ENCODE assay signal across 18 cellular contexts in genomic region chr22:38027487-38027886, GRCh38. TPM values are rescaled to one million over a fixed set of nuclear protein-coding genes. Genes with fewer than 3 reads are reported as not detected.
DNase-seq lines count a peak whose midpoint lies in the region; ATAC-seq and TF ChIP-seq lines count a peak whose summit lies in the region.
"Had no signal": no experiment of that assay in that cellular context is flagged by ENCODE, and none has a peak within 500 bp of the region (broad histone marks: within the 10 kb centered on the region; RNA-seq: fewer than 3 reads in every experiment).

No MANE protein-coding gene starts in this region.

- H3K4me1 ChIP-seq in right atrium auricular region: no peaks in the 10 kb centered on the region
- peaks cover 0 to 87% (median 53%) of the 10 kb centered on the region in 4 donors for H3K4me1 ChIP-seq in tibial nerve

- intact Hi-C loops in Right ventricle myocardium inferior (cut with DNase I): no loop called here

- H3K9me3 ChIP-seq in right atrium auricular region: no peaks in the 10 kb centered on the region
- H3K9me3 ChIP-seq in tibial nerve: no peaks in the 10 kb centered on the region
- H3K9me3 ChIP-seq: BLaER1 treated with 17β-estradiol and CSF1 and Interleukin-3, amounts not matched to agents 10 nM and 100 nM had no signal

- H3K27me3 ChIP-seq in right atrium auricular region (no peaks in the 10 kb centered on the region), tibial nerve (no peaks in the 10 kb centered on the region)
- H3K27me3 ChIP-seq: BLaER1 treated with 17β-estradiol and CSF1 and Interleukin-3, amounts not matched to agents 10 nM and 100 nM had no signal

- H3K4me3 ChIP-seq in right atrium auricular region (no peak overlapping the region), tibial nerve (no peak overlapping the region)
- H3K4me3 ChIP-seq: BLaER1 treated with 17β-estradiol and CSF1 and Interleukin-3, amounts not matched to agents 10 nM and 100 nM; GM23338 had no signal

- no peak for TF ChIP-seq POLR2A in tibial nerve (IDR thresholded peaks at IDR 0.05)

- ATAC-seq in Right ventricle myocardium inferior (no peak), HG02759 (IDR thresholded peaks at IDR 0.05; ENCODE audit: unreplicated experiment) (no peak)
- ATAC-seq: GM23338 had no signal

- peak; percentile 66 for DNase-seq in Right ventricle myocardium inferior (ENCODE audit: missing footprints)
- no peak for DNase-seq in right atrium auricular region (ENCODE audit: low spot score)
- DNase-seq in ecto neural progenitor cell (ENCODE audit: low spot score): peak; percentile 44
- DNase-seq in midbrain (lab: John Stamatoyannopoulos, UW): peak; percentile 59
- no peak for DNase-seq in tibial nerve (ENCODE audit: low spot score in 2 of 2)
- DNase-seq in NCI-H524 treated with DMSO at 0.1 percent for 48 hours (lab: John Stamatoyannopoulos, UW): no peak
- no peak for DNase-seq in retina
- DNase-seq: 8988T, HFFc6, NCI-H1417 treated with DMSO at 0.1 percent for 48 hours, NCI-H2029, NCI-H2171 treated with DMSO at 0.1 percent for 48 hours, NCI-H82 had no signal

- H3K36me3 ChIP-seq in right atrium auricular region (no peaks in the 10 kb centered on the region), tibial nerve (no peaks in the 10 kb centered on the region)
- H3K36me3 ChIP-seq: BLaER1 treated with 17β-estradiol and CSF1 and Interleukin-3, amounts not matched to agents 10 nM and 100 nM had no signal

- H3K27ac ChIP-seq in right atrium auricular region (no peak overlapping the region), tibial nerve (peak overlapping the region; percentile 73 to 96 (median 86))
- H3K27ac ChIP-seq: BLaER1 treated with 17β-estradiol and CSF1 and Interleukin-3, amounts not matched to agents 10 nM and 100 nM had no signal

- no peak for TF ChIP-seq CTCF in right atrium auricular region (IDR thresholded peaks at IDR 0.05)
- no peak for TF ChIP-seq CTCF in tibial nerve (IDR thresholded peaks at IDR 0.05)

- TF ChIP-seq EP300 in tibial nerve (IDR thresholded peaks at IDR 0.05): no peak

- WGBS in tibial nerve, 2 donors: 48 to 52% methylated on average over 9 of the region's 9 CpGs

RNA-seq across cellular contexts. Expression of gene PICK1, which starts 29.7 kb away (rescaled TPM):
- total RNA-seq in Right ventricle myocardium inferior: 20.9 TPM
- 10 to 100 TPM; 33.1 to 36.0 TPM for total RNA-seq in right atrium auricular region
- 10 to 100 TPM; 32.1 to 49.8 (median 44.2) TPM for total RNA-seq in tibial nerve

RNA-seq across cellular contexts. Expression of gene SOX10, which starts 43.1 kb away (rescaled TPM):
- total RNA-seq in Right ventricle myocardium inferior (1.9 TPM), right atrium auricular region (1 to 10 TPM; 1.5 to 7.0 TPM), tibial nerve (10 to 100 TPM; 59.9 to 94.0 (median 84.2) TPM)
- total RNA-seq: HFFc6, LHCN-M2, NCI-H460 had no signal

RNA-seq across cellular contexts. Expression of gene SLC16A8, which starts 56.5 kb away (rescaled TPM):
- total RNA-seq in Right ventricle myocardium inferior: not detected
- total RNA-seq in right atrium auricular region: under 1 TPM in 1 of 2 donors, not detected in 1; 0.28 TPM
- 1 to 10 TPM in 3 of 4 donors, under 1 TPM in 1; 0.98 to 1.8 (median 1.4) TPM for total RNA-seq in tibial nerve
- total RNA-seq: HFFc6, LHCN-M2, NCI-H460 had no signal

Comparison
In these comparisons a context has a peak if more than half of its experiments do, and no peak if none do; other contexts are left out.
1. DNase-seq: peak in Right ventricle myocardium inferior (single experiment), ecto neural progenitor cell (single experiment) and midbrain (single experiment); none in right atrium auricular region (single experiment), tibial nerve (0 of 2), NCI-H524 treated with DMSO at 0.1 percent for 48 hours (single experiment) and retina (single experiment).
2. H3K27ac ChIP-seq: peak in tibial nerve (4 of 4); none in right atrium auricular region (0 of 2).
3. RNA of gene SOX10, which starts 43.1 kb away (total RNA-seq): 59.9 to 94.0 TPM in tibial nerve; 1.5 to 7.0 TPM in right atrium auricular region and 1.9 TPM in Right ventricle myocardium inferior (single experiment); every median in the first group is over 4 times any median in the second.